In the genomic region with DNA sequence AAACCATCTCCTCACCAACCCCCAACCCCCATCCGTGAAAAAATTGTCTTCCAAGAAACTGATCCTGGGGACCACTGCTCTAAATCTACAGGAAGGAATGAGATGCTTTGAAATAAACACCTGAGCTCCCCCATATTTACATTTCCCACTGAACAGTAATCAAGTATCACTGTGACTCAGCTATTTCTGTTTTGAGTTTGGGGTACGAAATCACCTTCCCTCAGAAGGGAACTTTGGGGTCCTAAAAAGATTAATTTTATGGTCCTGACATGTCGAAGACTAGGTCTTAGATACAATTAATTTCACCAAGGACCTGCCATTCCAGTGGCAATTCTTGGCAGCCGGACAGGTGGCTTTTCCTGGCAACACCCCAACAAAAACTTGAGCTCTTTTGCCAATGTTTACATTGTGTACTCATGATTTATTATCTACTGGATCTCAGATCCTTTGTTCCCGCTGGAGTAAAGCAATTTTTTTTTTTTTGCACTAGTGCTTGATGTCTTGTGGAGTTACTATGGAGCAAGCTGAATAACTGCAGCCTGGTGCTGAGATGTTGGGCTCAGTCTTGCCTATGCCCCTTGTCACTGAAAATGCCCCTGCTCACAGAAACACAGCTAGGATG, we compare ENCODE assay signal across 9 cellular contexts. TPM values are rescaled to one million over a fixed set of nuclear protein-coding genes. Genes with fewer than 3 reads are reported as not detected.
DNase-seq lines count a peak whose midpoint lies in the region; ATAC-seq and TF ChIP-seq lines count a peak whose summit lies in the region.
"Had no signal": no experiment of that assay in that cellular context is flagged by ENCODE, and none has a peak within 500 bp of the region (broad histone marks: within the 10 kb centered on the region; RNA-seq: fewer than 3 reads in every experiment).

No MANE protein-coding gene starts in this region.

- H3K27me3 ChIP-seq in esophagus squamous epithelium (no peaks in the 10 kb centered on the region), skeletal muscle satellite cell (ENCODE audit: control insufficient read depth, insufficient read depth, low read length) (no peaks in the 10 kb centered on the region)

- H3K4me1 ChIP-seq in esophagus squamous epithelium (peaks cover 17 to 71% (median 44%) of the 10 kb centered on the region in 3 donors), skeletal muscle satellite cell (ENCODE audit: control insufficient read depth, insufficient read depth, low read length) (peaks cover 30% of the 10 kb centered on the region)

- H3K36me3 ChIP-seq in esophagus squamous epithelium (peaks cover 0 to 29% (median 10%) of the 10 kb centered on the region in 3 donors), skeletal muscle satellite cell (ENCODE audit: insufficient read depth, low read length) (peaks cover 50% of the 10 kb centered on the region)

- H3K9me3 ChIP-seq in esophagus squamous epithelium (no peaks in the 10 kb centered on the region), skeletal muscle satellite cell (replicated peaks; ENCODE audit: low read length) (no peaks in the 10 kb centered on the region)

- H3K4me3 ChIP-seq in esophagus squamous epithelium (no peak overlapping the region), skeletal muscle satellite cell (ENCODE audit: low read length) (no peak overlapping the region)

- peak overlapping the region; percentile 45 for H3K4me2 ChIP-seq in skeletal muscle satellite cell (ENCODE audit: low read length)

- no peak overlapping the region for H3K9ac ChIP-seq in skeletal muscle satellite cell (ENCODE audit: low read depth, low read length)

- peak overlapping the region; percentile 15 to 63 (median 51) for H3K27ac ChIP-seq in esophagus squamous epithelium

- DNase-seq in NCI-H2196 (lab: John Stamatoyannopoulos, UW; ENCODE audit: unreplicated experiment) (peak; percentile 65), NCI-H2196 treated with DMSO at 0.1 percent for 48 hours (lab: John Stamatoyannopoulos, UW; ENCODE audit: unreplicated experiment) (no peak), NCI-H774 (lab: John Stamatoyannopoulos, UW) (peak; percentile 89), esophagus squamous epithelium (lab: John Stamatoyannopoulos, UW) (no peak), OCI-M1 (lab: John Stamatoyannopoulos, UW) (no peak), NCI-H524 treated with DMSO at 0.1 percent for 48 hours (lab: John Stamatoyannopoulos, UW) (no peak)
- DNase-seq: NCI-H226 had no signal

- ATAC-seq in GM19467 (IDR thresholded peaks at IDR 0.05; ENCODE audit: unreplicated experiment): no peak

- WGBS in esophagus squamous epithelium, 2 donors: 14 to 17% methylated on average over 5 of the region's 5 CpGs

- TF ChIP-seq POLR2A in esophagus squamous epithelium (IDR thresholded peaks at IDR 0.05): no peak

- peak in 1 of 6 experiments; percentile 16 for TF ChIP-seq CTCF in esophagus squamous epithelium (IDR thresholded peaks at IDR 0.05)

- intact Hi-C loops in esophagus squamous epithelium (cut with DNase I): no loop called here

RNA-seq across cellular contexts. Expression of gene SLFN5, which starts 14.3 kb away (rescaled TPM):
- total RNA-seq in esophagus squamous epithelium: 10 to 100 TPM in 2 of 4 donors, 1 to 10 TPM in 2; 7.3 to 20.4 (median 14.0) TPM
- total RNA-seq in skeletal muscle satellite cell (2012; rRNA removed): 54.6 and 71.5 TPM in 2 replicates

Comparison
In these comparisons a context has a peak if more than half of its experiments do, and no peak if none do; other contexts are left out.
1. DNase-seq: peak in NCI-H2196 (single experiment) and NCI-H774 (single experiment); none in NCI-H2196 treated with DMSO at 0.1 percent for 48 hours (single experiment), esophagus squamous epithelium (single experiment), OCI-M1 (single experiment) and NCI-H524 treated with DMSO at 0.1 percent for 48 hours (single experiment).